1 cellular context compared by ENCODE assay signal in the genomic region with DNA sequence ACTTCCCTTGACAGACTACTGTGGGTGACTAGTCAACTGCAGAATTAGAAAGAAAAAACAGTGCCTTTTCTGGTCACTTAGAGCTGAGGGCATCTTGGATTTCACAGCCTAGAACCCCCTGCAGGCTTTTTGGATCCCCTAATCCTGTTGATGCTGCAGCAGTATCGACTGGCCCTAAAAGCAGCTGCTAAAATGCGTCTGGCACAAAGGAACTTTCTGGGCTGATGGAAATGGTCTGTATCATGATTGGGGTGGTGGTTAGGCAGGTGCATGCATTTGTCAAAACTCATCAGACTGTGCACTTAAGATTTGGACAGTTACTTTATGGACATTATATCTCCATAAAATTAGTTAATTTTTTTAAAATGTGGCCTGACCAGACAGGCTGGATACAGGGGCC.
TF ChIP-seq lines count a peak whose summit lies in the region.

No MANE protein-coding gene starts in this region.

TF ChIP-seq in WTC11, 78 proteins besides CTCF, POLR2A, EP300 and RAD21 (continued from another document):
- TF ChIP-seq, protein P1, sequence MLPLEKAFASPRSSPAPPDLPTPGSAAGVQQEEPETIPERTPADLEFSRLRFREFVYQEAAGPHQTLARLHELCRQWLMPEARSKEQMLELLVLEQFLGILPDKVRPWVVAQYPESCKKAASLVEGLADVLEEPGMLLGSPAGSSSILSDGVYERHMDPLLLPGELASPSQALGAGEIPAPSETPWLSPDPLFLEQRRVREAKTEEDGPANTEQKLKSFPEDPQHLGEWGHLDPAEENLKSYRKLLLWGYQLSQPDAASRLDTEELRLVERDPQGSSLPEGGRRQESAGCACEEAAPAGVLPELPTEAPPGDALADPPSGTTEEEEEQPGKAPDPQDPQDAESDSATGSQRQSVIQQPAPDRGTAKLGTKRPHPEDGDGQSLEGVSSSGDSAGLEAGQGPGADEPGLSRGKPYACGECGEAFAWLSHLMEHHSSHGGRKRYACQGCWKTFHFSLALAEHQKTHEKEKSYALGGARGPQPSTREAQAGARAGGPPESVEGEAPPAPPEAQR (CRISPR knock-in tag; IDR thresholded peaks at IDR 0.05) = no peak
- no peak for TF ChIP-seq ZNF263 (CRISPR knock-in tag; IDR thresholded peaks at IDR 0.05; ENCODE audit: low read depth)
- no peak for TF ChIP-seq CREM (CRISPR knock-in tag; IDR thresholded peaks at IDR 0.05)
- no peak for TF ChIP-seq NR3C1 (CRISPR knock-in tag; conservative IDR thresholded peaks at IDR 0.05; ENCODE audit: low read depth)
TF ChIP-seq in WTC11: peak in this region for 0.
